ENCODE assay signal across 11 cellular contexts in the genomic region with DNA sequence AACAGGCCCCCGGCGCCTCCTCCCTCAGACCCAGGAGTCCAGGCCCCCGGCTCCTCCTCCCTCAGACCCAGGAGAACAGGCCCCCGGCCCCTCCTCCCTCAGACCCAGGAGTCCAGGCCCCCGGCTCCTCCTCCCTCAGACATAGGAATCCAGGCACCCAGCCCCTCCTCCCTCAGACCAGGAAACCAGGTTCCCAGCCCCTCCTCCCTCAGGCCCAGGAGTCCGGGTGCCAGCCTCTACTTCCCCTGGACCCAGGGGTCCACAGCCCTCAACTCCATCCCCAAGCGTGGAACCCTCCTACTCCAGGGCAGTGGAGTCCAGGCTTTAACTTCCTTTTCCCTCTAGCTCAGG. TPM values are rescaled to one million over a fixed set of nuclear protein-coding genes. Genes with fewer than 3 reads are reported as not detected.
DNase-seq lines count a peak whose midpoint lies in the region; ATAC-seq and TF ChIP-seq lines count a peak whose summit lies in the region.
"Had no signal": no experiment of that assay in that cellular context is flagged by ENCODE, and none has a peak within 500 bp of the region (broad histone marks: within the 10 kb centered on the region; RNA-seq: fewer than 3 reads in every experiment).

No MANE protein-coding gene starts in this region.

- DNase-seq in MM.1S (no peak), epithelial cell of prostate (ENCODE audit: low read depth, low spot score) (no peak), kidney glomerular epithelial cell (lab: John Stamatoyannopoulos, UW) (no peak), ascending aorta (ENCODE audit: low spot score in 2 of 2) (no peak), NOMO-1 (lab: John Stamatoyannopoulos, UW; ENCODE audit: unreplicated experiment in 2 of 2) (no peak)
- DNase-seq: activated T-cell treated with anti-CD3 and anti-CD28 coated beads, Interleukin-2, amount 50 U/mL, for 1 hour; stimulated activated CD4-positive, alpha-beta T cell treated with anti-CD3 and anti-CD28 coated beads, Interleukin-15, amount 100 ng/mL, for 24 hours had no signal

- no peaks in the 10 kb centered on the region for H3K36me3 ChIP-seq in MM.1S (replicated peaks; ENCODE audit: insufficient read depth, low read length)
- H3K36me3 ChIP-seq in mucosa of stomach (ENCODE audit: control insufficient read depth, insufficient read depth, low read length), result no peaks in the 10 kb centered on the region
- peaks cover 0 to 7% of the 10 kb centered on the region in 2 donors for H3K36me3 ChIP-seq in ascending aorta

- no peaks in the 10 kb centered on the region for H4K20me1 ChIP-seq in MM.1S (ENCODE audit: insufficient read depth, low read length)

- H3K79me2 ChIP-seq in MM.1S (ENCODE audit: low read length), result no peaks in the 10 kb centered on the region

- no peak for ATAC-seq in GM19467 (IDR thresholded peaks at IDR 0.05; ENCODE audit: unreplicated experiment)

- H3K4me1 ChIP-seq in MM.1S (ENCODE audit: low read length), result peaks cover 4% of the 10 kb centered on the region; the same call in 1 of the 2 replicates
- peaks cover 10% of the 10 kb centered on the region for H3K4me1 ChIP-seq in mucosa of stomach (ENCODE audit: control insufficient read depth, insufficient read depth, low read length)
- peaks cover 0 to 2% of the 10 kb centered on the region in 2 donors for H3K4me1 ChIP-seq in ascending aorta

- H3K4me3 ChIP-seq in MM.1S (ENCODE audit: low read length), result peak overlapping the region; percentile 69
- peak overlapping the region; percentile 39 for H3K4me3 ChIP-seq in mucosa of stomach (ENCODE audit: low read length)
- peak overlapping the region in 1 of 2 donors; percentile 2 for H3K4me3 ChIP-seq in ascending aorta

- H3K27me3 ChIP-seq in MM.1S (replicated peaks; ENCODE audit: insufficient read depth, low read length) (no peaks in the 10 kb centered on the region), mucosa of stomach (ENCODE audit: control insufficient read depth, insufficient read depth, low read length) (no peaks in the 10 kb centered on the region), ascending aorta (no peaks in the 10 kb centered on the region)

- H3K4me2 ChIP-seq in MM.1S (ENCODE audit: low read depth, low read length), result peak overlapping the region; percentile 98; the same call in 1 of the 2 replicates

- no peaks in the 10 kb centered on the region for H3F3A ChIP-seq in MM.1S (ENCODE audit: insufficient read depth, low read length)

- intact Hi-C loops in ascending aorta (cut with DNase I), result no loop called here

- H3K9ac ChIP-seq in MM.1S (ENCODE audit: low read length), result peak overlapping the region; percentile 50; the same call in 1 of the 2 replicates
- peak overlapping the region; percentile 85 for H3K9ac ChIP-seq in mucosa of stomach (ENCODE audit: low read length)

- no peaks in the 10 kb centered on the region for H3K9me2 ChIP-seq in MM.1S (replicated peaks; ENCODE audit: insufficient read depth, low read length)

- H3K9me3 ChIP-seq in MM.1S (replicated peaks; ENCODE audit: insufficient read depth, low read length) (no peaks in the 10 kb centered on the region), mucosa of stomach (ENCODE audit: control insufficient read depth, low read length) (no peaks in the 10 kb centered on the region), ascending aorta (no peaks in the 10 kb centered on the region)

- TF ChIP-seq CTCF in 22Rv1 (IDR thresholded peaks at IDR 0.05) (no peak), MM.1S (IDR thresholded peaks at IDR 0.05; ENCODE audit: low read length) (no peak), ascending aorta (IDR thresholded peaks at IDR 0.05) (no peak)

- H3K27ac ChIP-seq in 22Rv1 (peak overlapping the region; percentile 90), MM.1S (ENCODE audit: low read length) (no peak overlapping the region), epithelial cell of prostate (peak overlapping the region; percentile 74), ascending aorta (peak overlapping the region in 1 of 2 donors; percentile 8)

- peak overlapping the region; percentile 68 for H2AFZ ChIP-seq in MM.1S (ENCODE audit: low read length)

RNA-seq across cellular contexts. Expression of a gene that starts 0.6 kb away (rescaled TPM):
- total RNA-seq in ascending aorta, result 7.1 TPM
- total RNA-seq: fibroblast of villous mesenchyme had no signal

RNA-seq across cellular contexts. Expression of a gene that starts 12.9 kb away (rescaled TPM):
- 2.7 TPM for total RNA-seq in ascending aorta

RNA-seq across cellular contexts. Expression of a gene that starts 17.0 kb away (rescaled TPM):
- 56.1 TPM for total RNA-seq in ascending aorta

RNA-seq across cellular contexts. Expression of a gene that starts 18.7 kb away (rescaled TPM):
- 54.9 TPM for total RNA-seq in ascending aorta

RNA-seq across cellular contexts. Expression of a gene that starts 28.3 kb away (rescaled TPM):
- 2,061 TPM for total RNA-seq in ascending aorta
